ENCODE assay signal across 28 cellular contexts in genomic region chr14:53106768-53107167, GRCh38.
"Had no signal": no experiment of that assay in that cellular context is flagged by ENCODE, and none has a peak within 500 bp of the region (broad histone marks: within the 10 kb centered on the region; RNA-seq: fewer than 3 reads in every experiment).

No MANE protein-coding gene starts in this region.

- H3K27me3 ChIP-seq: adrenal gland, body of pancreas, breast epithelium, SJCRH30 had no signal

- H3K36me3 ChIP-seq: adrenal gland had no signal

- H3K9me3 ChIP-seq: body of pancreas, SJCRH30 had no signal

- ATAC-seq: activated naive CD4-positive, alpha-beta T cell treated with anti-CD3 and anti-CD28 coated beads, Interleukin-2, amount 50 U/mL, for 72 hours; activated T-cell treated with anti-CD3 and anti-CD28 coated beads, Interleukin-2, amount 50 U/mL, for 4 hours; body of pancreas; Panc1 had no signal

- H3K27ac ChIP-seq: adrenal gland, body of pancreas, breast epithelium, coronary artery, SJCRH30, SK-N-MC had no signal

- H3K9me3 Mint-ChIP-seq: activated CD4-positive, alpha-beta memory T cell treated with anti-CD3 and anti-CD28 coated beads for 36 hours; activated naive CD4-positive, alpha-beta T cell treated with anti-CD3 and anti-CD28 coated beads, Interleukin-2, amount 50 U/mL, for 72 hours; activated T-cell treated with anti-CD3 and anti-CD28 coated beads, Interleukin-2, amount 50 U/mL, for 4 hours; activated T-helper 1 cell treated with anti-CD3 and anti-CD28 coated beads, Interleukin-12 subunit alpha, Interleukin-12 subunit beta, Interleukin-2, Interleukin-4 antibody, amounts not matched to agents 30 ng/mL and 10 ng/mL and 1 ng/mL, durations not matched to agents 14 hours and 24 hours and 36 hours had no signal

- H3K4me1 ChIP-seq: adrenal gland, body of pancreas, breast epithelium, SJCRH30 had no signal

- H3K4me3 ChIP-seq: adrenal gland, body of pancreas, breast epithelium, coronary artery, SJCRH30, SK-N-MC had no signal

- H3K27ac Mint-ChIP-seq: activated CD4-positive, alpha-beta memory T cell treated with anti-CD3 and anti-CD28 coated beads for 36 hours; activated CD4-positive, alpha-beta T cell treated with anti-CD3 and anti-CD28 coated beads, Interleukin-2, amount 10 ng/mL, durations not matched to agents 7 days and 5 days; activated T-helper 1 cell treated with anti-CD3 and anti-CD28 coated beads, Interleukin-12 subunit alpha, Interleukin-12 subunit beta, Interleukin-2, Interleukin-4 antibody, amounts not matched to agents 30 ng/mL and 10 ng/mL and 1 ng/mL, durations not matched to agents 14 hours and 24 hours and 36 hours; T-helper 1 cell treated with Interleukin-12 subunit alpha and Interleukin-12 subunit beta and Interleukin-4 antibody, amounts not matched to agents 30 μg/mL and 1 μg/mL, for 36 hours; T-helper 2 cell treated with Interferon-gamma antibody and Interleukin-4, amounts not matched to agents 5 μg/mL and 100 μg/mL, for 36 hours had no signal

- DNase-seq: activated CD4-positive, alpha-beta memory T cell treated with anti-CD3 and anti-CD28 coated beads for 36 hours; activated CD4-positive, alpha-beta T cell treated with anti-CD3 and anti-CD28 coated beads, Interleukin-2, amount 10 ng/mL, durations not matched to agents 7 days and 5 days; activated CD8-positive, alpha-beta memory T cell treated with anti-CD3 and anti-CD28 coated beads, Interleukin-2, amount 50 U/mL, for 4 hours; activated gamma-delta T cell treated with Interleukin-2 at 50 U/mL for 16 hours; activated T-cell treated with anti-CD3 and anti-CD28 coated beads for 4 hours; activated T-cell treated with anti-CD3 and anti-CD28 coated beads, Interleukin-2, amount 50 U/mL, for 4 hours; adrenal gland; body of pancreas; Karpas-422; NCI-H1105; NCI-H1417 treated with DMSO at 0.1 percent for 48 hours; NCI-H187 treated with DMSO at 0.1 percent for 48 hours; NCI-H2081; NCI-H226; NCI-H446 treated with DMSO at 0.1 percent for 48 hours; NCI-H524; NCI-H69; NCI-H82; SHP77 had no signal

- H3K4me3 Mint-ChIP-seq: activated CD4-positive, alpha-beta memory T cell treated with anti-CD3 and anti-CD28 coated beads for 36 hours; activated CD4-positive, alpha-beta T cell treated with anti-CD3 and anti-CD28 coated beads, Interleukin-2, amount 10 ng/mL, durations not matched to agents 7 days and 5 days; activated T-helper 1 cell treated with anti-CD3 and anti-CD28 coated beads, Interleukin-12 subunit alpha, Interleukin-12 subunit beta, Interleukin-2, Interleukin-4 antibody, amounts not matched to agents 30 ng/mL and 10 ng/mL and 1 ng/mL, durations not matched to agents 14 hours and 24 hours and 36 hours; T-helper 1 cell treated with Interleukin-12 subunit alpha and Interleukin-12 subunit beta and Interleukin-4 antibody, amounts not matched to agents 30 μg/mL and 1 μg/mL, for 36 hours; T-helper 2 cell treated with Interferon-gamma antibody and Interleukin-4, amounts not matched to agents 5 μg/mL and 100 μg/mL, for 36 hours had no signal

- H3K27me3 Mint-ChIP-seq: activated CD4-positive, alpha-beta memory T cell treated with anti-CD3 and anti-CD28 coated beads for 36 hours; activated CD4-positive, alpha-beta T cell treated with anti-CD3 and anti-CD28 coated beads, Interleukin-2, amount 10 ng/mL, durations not matched to agents 7 days and 5 days had no signal
